ENCODE assay signal across 11 cellular contexts in the genomic region with DNA sequence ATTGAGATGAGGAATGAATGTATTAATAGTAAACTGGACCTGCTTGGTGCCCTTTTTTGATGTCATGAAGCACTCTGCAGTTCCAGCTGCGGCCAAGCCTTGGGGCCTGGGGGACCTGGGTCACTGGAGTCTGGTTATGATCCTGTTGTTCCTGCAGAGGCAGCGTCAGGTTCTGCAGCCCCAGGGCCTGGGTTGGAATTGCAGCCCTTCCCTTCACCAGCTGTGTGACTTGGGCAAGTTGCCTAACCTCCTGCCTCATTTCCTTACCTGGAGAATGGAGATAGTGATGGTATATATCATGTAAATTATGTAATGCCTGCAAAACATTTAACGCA. TPM values are rescaled to one million over a fixed set of nuclear protein-coding genes. Genes with fewer than 3 reads are reported as not detected.
A peak's percentile ranks its signal among the peaks of the same experiment; 100 is the strongest.
DNase-seq lines count a peak whose midpoint lies in the region; ATAC-seq, FAIRE-seq and TF ChIP-seq lines count a peak whose summit lies in the region.
"Had no signal": no experiment of that assay in that cellular context is flagged by ENCODE, and none has a peak within 500 bp of the region (broad histone marks: within the 10 kb centered on the region; RNA-seq: fewer than 3 reads in every experiment).

No MANE protein-coding gene starts in this region.

- DNase-seq in NCI-H2171 treated with DMSO at 0.1 percent for 48 hours (lab: John Stamatoyannopoulos, UW) (peak; percentile 13), NCI-H2171 (lab: John Stamatoyannopoulos, UW) (no peak), NCI-H1694 treated with DMSO at 0.1 percent for 48 hours (lab: John Stamatoyannopoulos, UW) (peak; percentile 44), epithelial cell of esophagus (ENCODE audit: low read depth) (peak; percentile 69), sigmoid colon (no peak), GM12892 (ENCODE audit: insufficient read length) (no peak)

- H3K36me3 ChIP-seq in sigmoid colon = no peaks in the 10 kb centered on the region

- H3K27me3 ChIP-seq in sigmoid colon = no peaks in the 10 kb centered on the region
- H3K27me3 ChIP-seq: testis had no signal

- peaks cover 0 to 13% (median 11%) of the 10 kb centered on the region in 4 donors for H3K4me1 ChIP-seq in sigmoid colon

- ATAC-seq in GM21576 (IDR thresholded peaks at IDR 0.05; ENCODE audit: unreplicated experiment) (no peak), GM18520 (IDR thresholded peaks at IDR 0.05; ENCODE audit: unreplicated experiment) (no peak)

- WGBS in sigmoid colon, 2 donors = 40 to 80% methylated on average over 3 of the region's 3 CpGs

- no peaks in the 10 kb centered on the region for H3K9me3 ChIP-seq in sigmoid colon
- H3K9me3 ChIP-seq: testis had no signal

- TF ChIP-seq POLR2A in sigmoid colon (IDR thresholded peaks at IDR 0.05) (no peak), GM12892 (IDR thresholded peaks at IDR 0.05; ENCODE audit: low read depth, low read length) (no peak)

- no peak for TF ChIP-seq EP300 in sigmoid colon (IDR thresholded peaks at IDR 0.05)

- H3K4me3 ChIP-seq in epithelial cell of esophagus (ENCODE audit: low read length) (no peak overlapping the region), sigmoid colon (no peak overlapping the region)
- H3K4me3 ChIP-seq: testis had no signal

- FAIRE-seq in GM12892 (lab: Jason Lieb, UNC) = no peak
- FAIRE-seq: colon, TTC549 had no signal

- peak overlapping the region in 3 of 4 donors; percentile 64 to 78 (median 68) for H3K27ac ChIP-seq in sigmoid colon
- H3K27ac ChIP-seq: testis had no signal

- TF ChIP-seq CTCF in epithelial cell of esophagus (IDR thresholded peaks at IDR 0.05; ENCODE audit: insufficient read depth, low read depth, low read length, missing control alignments) (no peak), sigmoid colon (IDR thresholded peaks at IDR 0.05) (no peak)

- intact Hi-C loops in sigmoid colon (cut with DNase I) = loop anchor here (2.0 to 5.0 kb wide), 3 partner anchors 148 to 426 kb away; partner anchors contain the start of genes MRPS6 and SLC5A3

RNA-seq across cellular contexts. Expression of gene ATP5PO, which starts 9.1 kb away (rescaled TPM):
- total RNA-seq in sigmoid colon = 100 to 1,000 TPM; 277 to 468 (median 356) TPM
- 100 to 1,000 TPM; 378 to 742 (median 633) TPM for polyA plus RNA-seq in sigmoid colon
- 388 TPM for polyA plus RNA-seq in GM12892 (2012; ENCODE audit: missing spikeins)

Comparison
In these comparisons a context has a peak if more than half of its experiments do, and no peak if none do; other contexts are left out.
1. DNase-seq: peak in NCI-H2171 treated with DMSO at 0.1 percent for 48 hours (single experiment), NCI-H1694 treated with DMSO at 0.1 percent for 48 hours (single experiment) and epithelial cell of esophagus (single experiment); none in NCI-H2171 (single experiment), sigmoid colon (single experiment) and GM12892 (single experiment).